ENCODE assay signal across 3 cellular contexts in the genomic region with DNA sequence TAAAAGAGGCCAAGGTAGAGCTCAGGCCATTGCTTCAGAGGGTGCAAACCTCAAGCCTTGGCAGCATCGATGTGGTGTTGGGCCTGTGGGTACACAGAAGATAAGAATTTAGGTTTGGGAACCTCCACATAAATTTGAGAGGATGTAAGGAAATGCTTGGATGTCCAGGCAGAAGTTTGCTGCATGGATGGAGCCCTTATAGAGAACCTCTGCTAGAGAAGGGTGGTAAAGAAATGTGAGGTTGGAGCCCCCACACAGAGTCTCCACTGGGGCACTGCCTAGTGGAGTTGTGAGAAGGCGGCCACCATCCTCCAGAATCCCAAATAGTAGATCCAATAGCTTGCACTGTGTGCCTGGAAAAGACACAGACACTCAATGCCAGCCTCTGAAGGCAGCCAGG.
TF ChIP-seq lines count a peak whose summit lies in the region.

No MANE protein-coding gene starts in this region.

TF ChIP-seq in A549, 52 proteins besides CTCF, POLR2A, EP300 and RAD21:
- peak; percentile 55 for TF ChIP-seq ZFP36 (IDR thresholded peaks at IDR 0.05; ENCODE audit: borderline replicate concordance, partially characterized antibody)
TF ChIP-seq in A549: peak in this region for 1; not testable (repeated sequence) for 51.

TF ChIP-seq in HEK293, 187 proteins besides CTCF, POLR2A, EP300 and RAD21:
- peak; percentile 76 for TF ChIP-seq SETDB1 (IDR thresholded peaks at IDR 0.05; ENCODE audit: insufficient read length, low read length)

TF ChIP-seq in HepG2, 621 proteins besides CTCF, POLR2A, EP300 and RAD21:
- TF ChIP-seq CBX5 (CRISPR knock-in tag; IDR thresholded peaks at IDR 0.05; ENCODE audit: borderline replicate concordance): 0 out of 2 replicates have a peak, but pooled peaks have one; percentile 32
- TF ChIP-seq, protein P1, sequence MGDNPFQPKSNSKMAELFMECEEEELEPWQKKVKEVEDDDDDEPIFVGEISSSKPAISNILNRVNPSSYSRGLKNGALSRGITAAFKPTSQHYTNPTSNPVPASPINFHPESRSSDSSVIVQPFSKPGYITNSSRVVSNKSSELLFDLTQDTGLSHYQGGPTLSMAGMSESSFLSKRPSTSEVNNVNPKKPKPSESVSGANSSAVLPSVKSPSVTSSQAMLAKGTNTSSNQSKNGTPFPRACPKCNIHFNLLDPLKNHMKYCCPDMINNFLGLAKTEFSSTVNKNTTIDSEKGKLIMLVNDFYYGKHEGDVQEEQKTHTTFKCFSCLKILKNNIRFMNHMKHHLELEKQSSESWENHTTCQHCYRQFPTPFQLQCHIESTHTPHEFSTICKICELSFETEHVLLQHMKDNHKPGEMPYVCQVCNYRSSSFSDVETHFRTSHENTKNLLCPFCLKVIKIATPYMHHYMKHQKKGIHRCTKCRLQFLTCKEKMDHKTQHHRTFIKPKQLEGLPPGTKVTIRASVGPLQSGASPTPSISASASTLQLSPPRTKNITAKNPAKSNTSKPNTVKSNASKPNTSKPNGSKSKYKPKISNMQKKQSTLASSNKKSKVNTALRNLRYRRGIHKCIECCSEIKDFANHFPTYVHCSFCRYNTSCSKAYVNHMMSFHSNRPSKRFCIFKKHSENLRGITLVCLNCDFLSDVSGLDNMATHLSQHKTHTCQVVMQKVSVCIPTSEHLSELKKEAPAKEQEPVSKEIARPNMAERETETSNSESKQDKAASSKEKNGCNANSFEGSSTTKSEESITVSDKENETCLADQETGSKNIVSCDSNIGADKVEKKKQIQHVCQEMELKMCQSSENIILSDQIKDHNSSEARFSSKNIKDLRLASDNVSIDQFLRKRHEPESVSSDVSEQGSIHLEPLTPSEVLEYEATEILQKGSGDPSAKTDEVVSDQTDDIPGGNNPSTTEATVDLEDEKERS (CRISPR knock-in tag; IDR thresholded peaks at IDR 0.05): 0 out of 2 replicates have a peak, but pooled peaks have one; percentile 62
TF ChIP-seq in HepG2: peak in this region for 2; not testable (repeated sequence) for 619.
